In genomic region chr19:52691737-52692136, GRCh38 we compare ENCODE assay signal across 15 cellular contexts. TPM values are rescaled to one million over a fixed set of nuclear protein-coding genes. Genes with fewer than 3 reads are reported as not detected.
DNase-seq lines count a peak whose midpoint lies in the region; ATAC-seq, FAIRE-seq and TF ChIP-seq lines count a peak whose summit lies in the region.
"Had no signal": no experiment of that assay in that cellular context is flagged by ENCODE, and none has a peak within 500 bp of the region (broad histone marks: within the 10 kb centered on the region; RNA-seq: fewer than 3 reads in every experiment).

No MANE protein-coding gene starts in this region.

- no TSS peak for BruUV-seq in GM12878 (replicated peaks; lab: Mats Ljungman, UMichigan)
- BruUV-seq in Caco-2 (replicated peaks; lab: Mats Ljungman, UMichigan) = no TSS peak

- no peak overlapping the region for H2AFZ ChIP-seq in GM12878 (ENCODE audit: control insufficient read depth, low read depth, low read length)

- no peak overlapping the region for H3K9ac ChIP-seq in GM12878 (ENCODE audit: control insufficient read depth, insufficient read depth, low read length)
- H3K9ac ChIP-seq: parathyroid adenoma had no signal

- no peak for FAIRE-seq in GM12878 (lab: Jason Lieb, UNC)

- ATAC-seq in GM12878 = peak; percentile 48
- ATAC-seq in GM21528 (IDR thresholded peaks at IDR 0.05; ENCODE audit: low FRiP score, unreplicated experiment) = no peak
- ATAC-seq: activated naive CD4-positive, alpha-beta T cell treated with anti-CD3 and anti-CD28 coated beads, Interleukin-2, amount 50 U/mL, for 72 hours had no signal

- CTCF ChIA-PET in GM12878 (lab: Yijun Ruan, JAX) = interaction anchor here (0.7 to 1.0 kb wide), 2 partner anchors 20 to 425 kb away, joined by 3 read pairs; no protein-coding TSS in a partner anchor
- CTCF ChIA-PET in Caco-2 (lab: Charles Lee) = no interaction called here

- H3K27me3 Mint-ChIP-seq in T-helper 1 cell treated with Interleukin-12 subunit alpha and Interleukin-12 subunit beta and Interleukin-4 antibody, amounts not matched to agents 30 μg/mL and 1 μg/mL, for 36 hours (ENCODE audit: low read depth) = no peaks in the 10 kb centered on the region
- H3K27me3 Mint-ChIP-seq in osteocyte (ENCODE audit: unreplicated experiment) (no peaks in the 10 kb centered on the region), Caco-2 (ENCODE audit: insufficient read depth, unreplicated experiment) (no peaks in the 10 kb centered on the region)

- peak overlapping the region; percentile 55 for H3K27ac Mint-ChIP-seq in T-helper 1 cell treated with Interleukin-12 subunit alpha and Interleukin-12 subunit beta and Interleukin-4 antibody, amounts not matched to agents 30 μg/mL and 1 μg/mL, for 36 hours
- peak overlapping the region; percentile 97 for H3K27ac Mint-ChIP-seq in osteocyte (ENCODE audit: unreplicated experiment)
- H3K27ac Mint-ChIP-seq in Caco-2 (ENCODE audit: unreplicated experiment) = no peak overlapping the region

- H3K4me3 Mint-ChIP-seq in T-helper 1 cell treated with Interleukin-12 subunit alpha and Interleukin-12 subunit beta and Interleukin-4 antibody, amounts not matched to agents 30 μg/mL and 1 μg/mL, for 36 hours = peak overlapping the region; percentile 21
- H3K4me3 Mint-ChIP-seq in osteocyte (ENCODE audit: unreplicated experiment) (peak overlapping the region; percentile 93), Caco-2 (ENCODE audit: unreplicated experiment) (no peak overlapping the region)

- POLR2A ChIA-PET in GM12878 (lab: Charles Lee) (interaction anchor here (0.6 to 1.5 kb wide), 4 partner anchors 10 to 89 kb away, joined by 4 to 11 read pairs (median 4); partner anchors contain the start of gene ZNF83), Caco-2 (lab: Charles Lee) (no interaction called here)

- H3K9me3 ChIP-seq in GM12878 (replicated peaks; ENCODE audit: control insufficient read depth, insufficient read depth, low read length) (peaks cover 3% of the 10 kb centered on the region), Caco-2 (peaks cover 3% of the 10 kb centered on the region; the same call in 1 of the 2 replicates)

- H3K27ac ChIP-seq in GM12878 (ENCODE audit: control insufficient read depth, insufficient read depth) = no peak overlapping the region

- H3K4me1 Mint-ChIP-seq in T-helper 1 cell treated with Interleukin-12 subunit alpha and Interleukin-12 subunit beta and Interleukin-4 antibody, amounts not matched to agents 30 μg/mL and 1 μg/mL, for 36 hours (ENCODE audit: low read depth) = peaks cover 21% of the 10 kb centered on the region
- peaks cover 29% of the 10 kb centered on the region for H3K4me1 Mint-ChIP-seq in osteocyte (ENCODE audit: unreplicated experiment)
- peaks cover 26% of the 10 kb centered on the region for H3K4me1 Mint-ChIP-seq in Caco-2 (ENCODE audit: low read depth, unreplicated experiment)

- TF ChIP-seq RAD21 in GM12878 (IDR thresholded peaks at IDR 0.05; ENCODE audit: insufficient read depth, low read depth, low read length) = no peak

- H4K20me1 ChIP-seq in GM12878 (ENCODE audit: control insufficient read depth, insufficient read depth) = no peaks in the 10 kb centered on the region

- intact Hi-C loops in GM12878 (cut with micrococcal nuclease; ENCODE audit: unreplicated experiment) = loop anchor here (5.0 kb wide), 3 partner anchors 41 to 96 kb away; partner anchors contain the start of gene ZNF600
- intact Hi-C loops in Caco-2 (cut with micrococcal nuclease; ENCODE audit: unreplicated experiment) = loop anchor here (2.0 kb wide), 1 partner anchor 43 kb away; the partner anchor contains the start of gene ZNF611

- in situ Hi-C loops in GM12878 (cut with MboI) = no loop called here
- in situ Hi-C loops in GM13976 (cut with MboI; ENCODE audit: low sequenced_read_pairs, unreplicated experiment) = no loop called here

- no peaks in the 10 kb centered on the region for H3K27me3 ChIP-seq in GM12878 (replicated peaks in 1 of 2; ENCODE audit: control insufficient read depth in 2 of 2, insufficient read depth in 2 of 2, low read length in 1 of 2)
- no peaks in the 10 kb centered on the region for H3K27me3 ChIP-seq in Caco-2 (replicated peaks; ENCODE audit: control insufficient read depth, insufficient read depth, low read length)

- H3K36me3 ChIP-seq in GM12878 (ENCODE audit: control insufficient read depth in 2 of 2, insufficient read depth in 2 of 2, low read length in 1 of 2) = no peaks in the 10 kb centered on the region
- H3K36me3 ChIP-seq in Caco-2 (ENCODE audit: control insufficient read depth, insufficient read depth, low read length) = no peaks in the 10 kb centered on the region; the same call in 1 of the 2 replicates

- H3K4me2 ChIP-seq in GM12878 (ENCODE audit: control insufficient read depth, insufficient read depth) = no peak overlapping the region

- peaks cover 20% of the 10 kb centered on the region for H3K36me3 Mint-ChIP-seq in T-helper 1 cell treated with Interleukin-12 subunit alpha and Interleukin-12 subunit beta and Interleukin-4 antibody, amounts not matched to agents 30 μg/mL and 1 μg/mL, for 36 hours (ENCODE audit: low read depth)
- H3K36me3 Mint-ChIP-seq in osteocyte (ENCODE audit: unreplicated experiment) (no peaks in the 10 kb centered on the region), Caco-2 (ENCODE audit: insufficient read depth, unreplicated experiment) (peaks cover 36% of the 10 kb centered on the region)

- peak in 1 of 3 experiments; percentile 19; a peak in 1 of 6 replicates for TF ChIP-seq CTCF in GM12878 (IDR thresholded peaks at IDR 0.05 in 2 of 3, conservative IDR thresholded peaks at IDR 0.05 in 1 of 3; ENCODE audit: control insufficient read depth in 2 of 3, extremely low read depth in 1 of 3, insufficient read depth in 1 of 3, low read depth in 3 of 3, low read length in 3 of 3)
- no peak for TF ChIP-seq CTCF in osteocyte (IDR thresholded peaks at IDR 0.05)
- no peak for TF ChIP-seq CTCF in Caco-2 (IDR thresholded peaks at IDR 0.05; ENCODE audit: insufficient read depth in 1 of 2, low read depth in 1 of 2, low read length in 1 of 2, severe bottlenecking in 1 of 2, unreplicated experiment in 1 of 2)
- no peak for TF ChIP-seq CTCF in GM13976 (IDR thresholded peaks at IDR 0.05; ENCODE audit: borderline replicate concordance, control extremely low read depth, extremely low read depth, insufficient read depth, missing control alignments)

- TF ChIP-seq POLR2A in GM12878 (IDR thresholded peaks at IDR 0.05; ENCODE audit: low read depth, low read length) = no peak

- H3K4me1 ChIP-seq in GM12878 (ENCODE audit: control insufficient read depth, insufficient read depth, low read length) (peaks cover 7% of the 10 kb centered on the region), Caco-2 (0 out of 2 replicates have a peak, but pooled peaks cover 9% of the 10 kb centered on the region)
- H3K4me1 ChIP-seq: parathyroid adenoma had no signal

- WGBS in GM12878 (ENCODE audit: insufficient coverage, insufficient replicate concordance, low lambda C conversion rate, missing lambda C conversion rate) = 4% methylated on average over 2 of the region's 2 CpGs

- RAD21 ChIA-PET in GM12878 (lab: Charles Lee; ENCODE audit: unreplicated experiment) = interaction anchor here (1.9 to 2.0 kb wide), 2 partner anchors 24 to 90 kb away, joined by 7 to 10 read pairs; no protein-coding TSS in a partner anchor

- DNase-seq in T-helper 1 cell (no peak), NAMALWA (ENCODE audit: low spot score) (peak; percentile 43), GM12878 (ENCODE audit: low read depth, low spot score) (peak; percentile 62), osteocyte (ENCODE audit: extremely low spot score, unreplicated experiment) (no peak), Caco-2 (no peak), GM13976 (ENCODE audit: low spot score) (no peak)
- DNase-seq: dermis blood vessel endothelial cell; foreskin melanocyte; kidney glomerular epithelial cell; NCI-H187; stimulated activated CD4-positive, alpha-beta T cell treated with anti-CD3 and anti-CD28 coated beads, Interleukin-1b, Interleukin-23, amount 100 ng/mL, for 48 hours had no signal

- H3K9me3 Mint-ChIP-seq in T-helper 1 cell treated with Interleukin-12 subunit alpha and Interleukin-12 subunit beta and Interleukin-4 antibody, amounts not matched to agents 30 μg/mL and 1 μg/mL, for 36 hours = peaks cover 18% of the 10 kb centered on the region
- H3K9me3 Mint-ChIP-seq in osteocyte (ENCODE audit: unreplicated experiment) = peaks cover 5% of the 10 kb centered on the region
- peaks cover 10% of the 10 kb centered on the region for H3K9me3 Mint-ChIP-seq in Caco-2 (ENCODE audit: unreplicated experiment)

- peaks cover 9% of the 10 kb centered on the region for H3K79me2 ChIP-seq in GM12878 (ENCODE audit: control insufficient read depth, insufficient read depth, low read length)
- H3K79me2 ChIP-seq: parathyroid adenoma had no signal

- no peak overlapping the region for H3K4me3 ChIP-seq in GM12878
- no peak overlapping the region for H3K4me3 ChIP-seq in Caco-2 (ENCODE audit: low read depth, low read length)

- SMC1A ChIA-PET in GM12878 (lab: Charles Lee; ENCODE audit: uncharacterized antibody, unreplicated experiment) = interaction anchor here (0.7 to 2.0 kb wide), 5 partner anchors 9 to 89 kb away, joined by 4 to 8 read pairs (median 4); no protein-coding TSS in a partner anchor

- peak; percentile 26 to 81; a peak in 1 of 4 replicates for TF ChIP-seq EP300 in GM12878 (IDR thresholded peaks at IDR 0.05; ENCODE audit: borderline replicate concordance in 1 of 2, control insufficient read depth in 1 of 2, low read depth in 2 of 2, low read length in 2 of 2)

RNA-seq across cellular contexts. Expression of gene ZNF611, which starts 43.1 kb away (rescaled TPM):
- total RNA-seq in GM12878 (2013; cell fraction: nucleolus; rRNA removed) = 89.7 and 94.1 TPM in 2 replicates
- total RNA-seq in GM12878 (2014; rRNA removed) (6.1 and 6.3 TPM in 2 replicates), GM12878 (2014; rRNA removed; fragmentation: Illumina TruSeq; extraction: Trizol) (9.4 and 9.5 TPM in 2 replicates), GM12878 (2021) (16.1 and 16.8 TPM in 2 replicates), osteocyte (16.1 and 20.7 TPM in 2 replicates), Caco-2 (2022) (27.5 and 28.5 TPM in 2 replicates)
- 5.6 TPM for polyA plus RNA-seq in GM12878 (2011; ENCODE audit: low read depth)
- polyA plus RNA-seq in GM12878 (2011; rRNA removed) (8.7 and 9.0 TPM in 2 replicates), GM12878 (2014; fragmentation: Illumina TruSeq; extraction: Trizol) (6.5 and 11.9 TPM in 2 replicates), GM12878 (2014; fragmentation: Nextera tagmentation; extraction: Ambion mirVana) (1 to 10 TPM; 1.4 to 2.3 TPM), GM12878 (2014; rRNA removed) (5.8 and 7.1 TPM in 2 replicates), GM12878 (2016; fragmentation: Nextera tagmentation; extraction: Ambion mirVana) (10 to 100 TPM; 11.3 to 12.4 TPM)
- polyA plus RNA-seq in GM12878 (2011; cell fraction: cytosol; rRNA removed) = 3.8 and 4.2 TPM in 2 replicates
- 9.8 and 12.0 TPM in 2 replicates for polyA plus RNA-seq in GM12878 (2011; cell fraction: nucleus; rRNA removed)
- 4.3 and 9.3 TPM in 2 replicates for polyA plus RNA-seq in GM12878 (2012)
- polyA minus RNA-seq in GM12878 (2011; rRNA and poly(A)+ RNA removed) = 21.5 and 26.7 TPM in 2 replicates
- 16.0 and 19.9 TPM in 2 replicates for polyA minus RNA-seq in GM12878 (2011; cell fraction: cytosol; rRNA and poly(A)+ RNA removed)
- polyA minus RNA-seq in GM12878 (2011; cell fraction: nucleus; rRNA and poly(A)+ RNA removed) = 9.6 and 15.3 TPM in 2 replicates

RNA-seq across cellular contexts. Expression of gene ZNF83, which starts 53.6 kb away (rescaled TPM):
- 361 and 381 TPM in 2 replicates for total RNA-seq in GM12878 (2013; cell fraction: nucleolus; rRNA removed)
- total RNA-seq in GM12878 (2014; rRNA removed) = 19.7 and 27.4 TPM in 2 replicates
- total RNA-seq in GM12878 (2014; rRNA removed; fragmentation: Illumina TruSeq; extraction: Trizol) = 35.2 and 37.3 TPM in 2 replicates
- total RNA-seq in GM12878 (2021) = 17.6 and 18.2 TPM in 2 replicates
- polyA plus RNA-seq in GM12878 (2011; ENCODE audit: low read depth) = 28.7 TPM
- 90.1 and 132 TPM in 2 replicates for polyA plus RNA-seq in GM12878 (2011; rRNA removed)
- polyA plus RNA-seq in GM12878 (2011; cell fraction: cytosol; rRNA removed) = 42.6 and 47.6 TPM in 2 replicates
- 125 and 146 TPM in 2 replicates for polyA plus RNA-seq in GM12878 (2011; cell fraction: nucleus; rRNA removed)
- 28.6 and 29.7 TPM in 2 replicates for polyA plus RNA-seq in GM12878 (2012)
- polyA plus RNA-seq in GM12878 (2014; fragmentation: Illumina TruSeq; extraction: Trizol) = 32.0 and 51.8 TPM in 2 replicates
- polyA plus RNA-seq in GM12878 (2014; fragmentation: Nextera tagmentation; extraction: Ambion mirVana) = 10 to 100 TPM in 1 of 2 experiments, 1 to 10 TPM in 1; 9.9 to 11.3 TPM
- 23.7 and 32.0 TPM in 2 replicates for polyA plus RNA-seq in GM12878 (2014; rRNA removed)
- polyA plus RNA-seq in GM12878 (2016; fragmentation: Nextera tagmentation; extraction: Ambion mirVana) = 10 to 100 TPM; 12.0 to 16.4 TPM
- polyA minus RNA-seq in GM12878 (2011; rRNA and poly(A)+ RNA removed) = 55.0 and 56.2 TPM in 2 replicates
- polyA minus RNA-seq in GM12878 (2011; cell fraction: cytosol; rRNA and poly(A)+ RNA removed) = 28.3 and 28.7 TPM in 2 replicates
- 36.8 and 54.2 TPM in 2 replicates for polyA minus RNA-seq in GM12878 (2011; cell fraction: nucleus; rRNA and poly(A)+ RNA removed)
- total RNA-seq in osteocyte = 55.6 and 58.1 TPM in 2 replicates
- 36.8 and 39.4 TPM in 2 replicates for total RNA-seq in Caco-2 (2022)

Comparison
In these comparisons a context has a peak if more than half of its experiments do, and no peak if none do; other contexts are left out.
1. DNase-seq: peak in NAMALWA (single experiment) and GM12878 (single experiment); none in T-helper 1 cell (0 of 5), osteocyte (single experiment), Caco-2 (0 of 2) and GM13976 (single experiment).